In genomic region chr4:17690898-17691297, GRCh38 we compare ENCODE assay signal across 22 cellular contexts.
"Had no signal": no experiment of that assay in that cellular context is flagged by ENCODE, and none has a peak within 500 bp of the region (broad histone marks: within the 10 kb centered on the region; RNA-seq: fewer than 3 reads in every experiment).

No MANE protein-coding gene starts in this region.

- H3K9ac ChIP-seq: neural progenitor cell had no signal

- FAIRE-seq: astrocyte, endometrium had no signal

- H3K4me2 ChIP-seq: neural progenitor cell, smooth muscle cell had no signal

- DNase-seq: activated CD4-positive, alpha-beta T cell treated with anti-CD3 and anti-CD28 coated beads for 1 hour; activated CD4-positive, alpha-beta T cell treated with anti-CD3 and anti-CD28 coated beads, Interleukin-2, amount 50 U/mL, for 4 hours; activated gamma-delta T cell; cerebellar nuclear complex; cortex of kidney; heart right ventricle; left lung; mucosa of descending colon; naive B cell; stimulated activated CD4-positive, alpha-beta T cell treated with anti-CD3 and anti-CD28 coated beads, Interleukin-4, amount 100 ng/mL, for 24 hours; stomach; WERI-Rb-1 had no signal

- H3K4me1 ChIP-seq: breast epithelium, esophagus muscularis mucosa, heart right ventricle, left lung, neural progenitor cell, stomach, vagina had no signal

- ATAC-seq: heart right ventricle; left lung; mucosa of descending colon; sciatic nerve; stimulated activated effector memory CD8-positive, alpha-beta T cell treated with anti-CD3 and anti-CD28 coated beads, Interleukin-12 subunit alpha, Interleukin-12 subunit beta, amount 100 ng/mL, for 72 hours had no signal

- H3K36me3 Mint-ChIP-seq: activated naive CD4-positive, alpha-beta T cell treated with anti-CD3 and anti-CD28 coated beads, Interleukin-2, amount 50 U/mL, for 24 hours; naive B cell; neural progenitor cell; stimulated activated effector memory CD8-positive, alpha-beta T cell treated with anti-CD3 and anti-CD28 coated beads, Interleukin-12 subunit alpha, Interleukin-12 subunit beta, amount 100 ng/mL, for 72 hours had no signal

- H3K9me3 ChIP-seq: breast epithelium, esophagus muscularis mucosa, heart right ventricle, left lung, mucosa of descending colon, stomach, vagina had no signal

- H3K4me3 Mint-ChIP-seq: activated naive CD4-positive, alpha-beta T cell treated with anti-CD3 and anti-CD28 coated beads, Interleukin-2, amount 50 U/mL, for 24 hours; naive B cell; neural progenitor cell; stimulated activated effector memory CD8-positive, alpha-beta T cell treated with anti-CD3 and anti-CD28 coated beads, Interleukin-12 subunit alpha, Interleukin-12 subunit beta, amount 100 ng/mL, for 72 hours had no signal

- H3K36me3 ChIP-seq: breast epithelium, esophagus muscularis mucosa, heart right ventricle, left lung, neural progenitor cell, stomach, vagina had no signal

- H3K9me3 Mint-ChIP-seq: activated naive CD4-positive, alpha-beta T cell treated with anti-CD3 and anti-CD28 coated beads, Interleukin-2, amount 50 U/mL, for 24 hours; naive B cell; neural progenitor cell; stimulated activated effector memory CD8-positive, alpha-beta T cell treated with anti-CD3 and anti-CD28 coated beads, Interleukin-12 subunit alpha, Interleukin-12 subunit beta, amount 100 ng/mL, for 72 hours had no signal

- H3K27ac ChIP-seq: breast epithelium, esophagus muscularis mucosa, heart right ventricle, left lung, neural progenitor cell, stomach, vagina, WERI-Rb-1 had no signal

- H3K4me1 Mint-ChIP-seq: activated naive CD4-positive, alpha-beta T cell treated with anti-CD3 and anti-CD28 coated beads, Interleukin-2, amount 50 U/mL, for 24 hours; naive B cell; stimulated activated effector memory CD8-positive, alpha-beta T cell treated with anti-CD3 and anti-CD28 coated beads, Interleukin-12 subunit alpha, Interleukin-12 subunit beta, amount 100 ng/mL, for 72 hours had no signal

- H3K27me3 ChIP-seq: breast epithelium, esophagus muscularis mucosa, left lung, neural progenitor cell, stomach, vagina had no signal

- H2AFZ ChIP-seq: neural progenitor cell had no signal

- H3K4me3 ChIP-seq: breast epithelium, esophagus muscularis mucosa, heart right ventricle, left lung, mucosa of descending colon, neural progenitor cell, smooth muscle cell, stomach, vagina had no signal
